Comparison of ENCODE assay signal across 8 cellular contexts in the genomic region with DNA sequence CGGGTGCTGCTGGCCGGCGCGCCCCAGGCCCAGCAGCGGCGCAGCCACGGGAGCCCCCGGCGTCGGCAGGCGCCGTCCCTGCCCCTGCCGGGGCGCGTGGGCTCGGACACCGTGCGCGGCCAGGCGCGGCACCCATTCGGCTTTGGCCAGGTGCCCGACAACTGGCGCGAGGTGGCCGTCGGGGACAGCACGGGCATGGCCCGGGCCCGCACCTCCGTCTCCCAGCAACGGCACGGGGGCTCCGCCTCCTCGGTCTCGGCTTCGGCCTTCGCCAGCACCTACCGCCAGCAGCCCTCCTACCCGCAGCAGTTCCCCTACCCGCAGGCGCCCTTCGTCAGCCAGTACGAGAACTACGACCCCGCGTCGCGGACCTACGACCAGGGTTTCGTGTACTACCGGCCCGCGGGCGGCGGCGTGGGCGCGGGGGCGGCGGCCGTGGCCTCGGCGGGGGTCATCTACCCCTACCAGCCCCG. TPM values are rescaled to one million over a fixed set of nuclear protein-coding genes. Genes with fewer than 3 reads are reported as not detected.
DNase-seq lines count a peak whose midpoint lies in the region; ATAC-seq and TF ChIP-seq lines count a peak whose summit lies in the region.

No MANE protein-coding gene starts in this region.

- no CpG with 5 or more reads among the region's 65 CpGs for WGBS in mesendoderm (ENCODE audit: extremely low coverage, insufficient coverage, low lambda C conversion rate)

- no peak overlapping the region for H2BK15ac ChIP-seq in mesendoderm (replicated peaks; ENCODE audit: low read depth)

- peaks cover 6% of the 10 kb centered on the region for H3K27me3 Mint-ChIP-seq in stimulated activated naive CD8-positive, alpha-beta T cell treated with anti-CD3 and anti-CD28 coated beads, Interleukin-15, amount 100 ng/mL, for 72 hours

- peaks cover 86% of the 10 kb centered on the region for H3K79me2 ChIP-seq in ACC112 (ENCODE audit: control insufficient read depth, insufficient read depth, low read length, unreplicated experiment)
- no peaks in the 10 kb centered on the region for H3K79me2 ChIP-seq in mesendoderm (ENCODE audit: control insufficient read depth, insufficient read depth, low read length)

- peak overlapping the region; percentile 95 for H3K4me2 ChIP-seq in mesendoderm (ENCODE audit: low read length)

- peaks cover 73% of the 10 kb centered on the region for H3K4me1 ChIP-seq in ACC112 (ENCODE audit: control insufficient read depth, insufficient read depth, low read length, unreplicated experiment)
- H3K4me1 ChIP-seq in mesendoderm (ENCODE audit: control insufficient read depth, low read depth, low read length), result peaks cover 19% of the 10 kb centered on the region

- H2BK120ac ChIP-seq in mesendoderm (ENCODE audit: low read depth, low read length), result no peak overlapping the region

- no peaks in the 10 kb centered on the region for H3K79me1 ChIP-seq in mesendoderm (ENCODE audit: low read length)

- peak overlapping the region; percentile 95 for H3K56ac ChIP-seq in mesendoderm (ENCODE audit: low read length)

- peak overlapping the region; percentile 70 for H3K18ac ChIP-seq in mesendoderm (ENCODE audit: low read length)

- peak overlapping the region; percentile 82 for H3K9ac ChIP-seq in mesendoderm (ENCODE audit: low read length)

- H3K27me3 ChIP-seq in ACC112 (ENCODE audit: insufficient read depth, low read length) (no peaks in the 10 kb centered on the region), WERI-Rb-1 (ENCODE audit: insufficient read depth, low read depth, severe bottlenecking) (no peaks in the 10 kb centered on the region), mesendoderm (ENCODE audit: insufficient read depth, low read length, poor library complexity) (no peaks in the 10 kb centered on the region)

- no peak overlapping the region for H2BK5ac ChIP-seq in mesendoderm (ENCODE audit: low read length)

- H3K4me3 Mint-ChIP-seq in stimulated activated naive CD8-positive, alpha-beta T cell treated with anti-CD3 and anti-CD28 coated beads, Interleukin-15, amount 100 ng/mL, for 72 hours, result peak overlapping the region; percentile 63 to 85

- H3K27ac ChIP-seq in ACC112 (ENCODE audit: low read depth, low read length) (peak overlapping the region; percentile 86), WERI-Rb-1 (peak overlapping the region; percentile 90), mesendoderm (ENCODE audit: low read depth, low read length) (peak overlapping the region; percentile 25)

- H4K8ac ChIP-seq in mesendoderm (ENCODE audit: low read depth, low read length), result no peak overlapping the region

- H2AFZ ChIP-seq in ACC112 (ENCODE audit: low read length, unreplicated experiment), result peak overlapping the region; percentile 7

- H3K4me1 Mint-ChIP-seq in stimulated activated naive CD8-positive, alpha-beta T cell treated with anti-CD3 and anti-CD28 coated beads, Interleukin-15, amount 100 ng/mL, for 72 hours, result peaks cover 64% of the 10 kb centered on the region

- H4K5ac ChIP-seq in mesendoderm (ENCODE audit: low read length), result no peak overlapping the region

- peak; percentile 24 for ATAC-seq in stimulated activated naive CD8-positive, alpha-beta T cell treated with anti-CD3 and anti-CD28 coated beads, Interleukin-15, amount 100 ng/mL, for 72 hours
- no peak for ATAC-seq in GM19035 (IDR thresholded peaks at IDR 0.05; ENCODE audit: unreplicated experiment)

- no peaks in the 10 kb centered on the region for H3K9me3 ChIP-seq in WERI-Rb-1 (ENCODE audit: severe bottlenecking)

- peak overlapping the region; percentile 95 for H3K4me3 ChIP-seq in ACC112 (ENCODE audit: low read depth, low read length)
- H3K4me3 ChIP-seq in WERI-Rb-1 (ENCODE audit: low read depth, low read length), result peak overlapping the region; percentile 89
- H3K4me3 ChIP-seq in mesendoderm (ENCODE audit: low read length), result peak overlapping the region; percentile 49

- no peak overlapping the region for H3K4ac ChIP-seq in mesendoderm (ENCODE audit: low read depth, low read length)

- H3K9me3 Mint-ChIP-seq in stimulated activated naive CD8-positive, alpha-beta T cell treated with anti-CD3 and anti-CD28 coated beads, Interleukin-15, amount 100 ng/mL, for 72 hours, result no peaks in the 10 kb centered on the region

- DNase-seq in HPDE6-E6E7 (ENCODE audit: extremely low spot score), result peak; percentile 54
- no peak for DNase-seq in WERI-Rb-1
- DNase-seq in ecto neural progenitor cell (ENCODE audit: low spot score), result peak; percentile 79
- peak; percentile 70 for DNase-seq in mesendoderm
- peak in 1 of 2 donors; percentile 49 for DNase-seq in stimulated activated naive CD8-positive, alpha-beta T cell treated with anti-CD3 and anti-CD28 coated beads, Interleukin-15, amount 100 ng/mL, for 72 hours
- no peak for DNase-seq in MV-4-11 (lab: John Stamatoyannopoulos, UW)

- H3K36me3 ChIP-seq in ACC112 (ENCODE audit: insufficient read depth, low read length), result no peaks in the 10 kb centered on the region
- H3K36me3 ChIP-seq in WERI-Rb-1, result peaks cover 27% of the 10 kb centered on the region
- H3K36me3 ChIP-seq in mesendoderm (ENCODE audit: control insufficient read depth, insufficient read depth, low read length), result no peaks in the 10 kb centered on the region

- no peak overlapping the region for H2AK5ac ChIP-seq in mesendoderm (ENCODE audit: low read length)

- no peak overlapping the region for H3K27ac Mint-ChIP-seq in stimulated activated naive CD8-positive, alpha-beta T cell treated with anti-CD3 and anti-CD28 coated beads, Interleukin-15, amount 100 ng/mL, for 72 hours

- no peak overlapping the region for H3K23ac ChIP-seq in mesendoderm (ENCODE audit: low read length)

- TF ChIP-seq CTCF in WERI-Rb-1 (IDR thresholded peaks at IDR 0.05; ENCODE audit: low read depth, low read length), result no peak

RNA-seq across cellular contexts. Expression of a gene that starts 0.8 kb away (rescaled TPM):
- polyA plus RNA-seq in mesendoderm (2013, experiment 1 of 2), result 7.6 TPM
- 7.6 TPM for polyA plus RNA-seq in mesendoderm (2013, experiment 2 of 2)

RNA-seq across cellular contexts. Expression of a gene that starts 53.7 kb away (rescaled TPM):
- polyA plus RNA-seq in mesendoderm (2013, experiment 1 of 2), result not detected
- not detected for polyA plus RNA-seq in mesendoderm (2013, experiment 2 of 2)

Comparison
In these comparisons a context has a peak if more than half of its experiments do, and no peak if none do; other contexts are left out.
1. H3K27ac ChIP-seq: peak in every context shown above with its lines; median percentile 90 in WERI-Rb-1; 86 in ACC112; 25 in mesendoderm.
2. DNase-seq: peak in HPDE6-E6E7 (single experiment), ecto neural progenitor cell (single experiment) and mesendoderm (single experiment); none in WERI-Rb-1 (single experiment) and MV-4-11 (single experiment).
3. Peak in every context shown above with its lines, with median percentiles within 50 percentile points of each other: H3K4me3 ChIP-seq.